Comparison of ENCODE assay signal across 27 cellular contexts in genomic region chr7:157866525-157866924, GRCh38.
"Had no signal": no experiment of that assay in that cellular context is flagged by ENCODE, and none has a peak within 500 bp of the region (broad histone marks: within the 10 kb centered on the region; RNA-seq: fewer than 3 reads in every experiment).

No MANE protein-coding gene starts in this region.

- FAIRE-seq: colon, endometrium, endothelial cell of umbilical vein had no signal

- H3K27me3 ChIP-seq: adrenal gland, body of pancreas, esophagus squamous epithelium, gastroesophageal sphincter had no signal

- H3K4me3 ChIP-seq: adrenal gland, body of pancreas, esophagus squamous epithelium, gastroesophageal sphincter had no signal

- H3K9me3 ChIP-seq: adrenal gland, body of pancreas, esophagus squamous epithelium had no signal

- H3K4me1 ChIP-seq: adrenal gland, body of pancreas, esophagus squamous epithelium, gastroesophageal sphincter had no signal

- DNase-seq: activated B cell treated with CpG ODN at 0.5 μM for 24 hours; activated CD4-positive, alpha-beta T cell treated with anti-CD3 and anti-CD28 coated beads for 48 hours; activated CD4-positive, alpha-beta T cell treated with anti-CD3 and anti-CD28 coated beads, Interleukin-2, amount 50 U/mL, for 1 hour; activated CD4-positive, alpha-beta T cell treated with anti-CD3 and anti-CD28 coated beads, Interleukin-2, amount 50 U/mL, for 48 hours; activated CD8-positive, alpha-beta memory T cell treated with anti-CD3 and anti-CD28 coated beads for 24 hours; activated CD8-positive, alpha-beta T cell treated with anti-CD3 and anti-CD28 coated beads for 36 hours; activated effector memory CD4-positive, alpha-beta T cell treated with Interleukin-2 at 50 U/mL for 16 hours; activated gamma-delta T cell treated with Interleukin-2 at 50 U/mL for 16 hours; activated naive CD4-positive, alpha-beta T cell treated with anti-CD3 and anti-CD28 coated beads for 36 hours; activated naive CD8-positive, alpha-beta T cell treated with anti-CD3 and anti-CD28 coated beads for 36 hours; activated naive CD8-positive, alpha-beta T cell treated with anti-CD3 and anti-CD28 coated beads, Interleukin-2, amount 50 U/mL, for 24 hours; activated T-cell treated with anti-CD3 and anti-CD28 coated beads, Interleukin-2, amount 50 U/mL, for 4 hours; adrenal gland; amygdala; body of pancreas; effector CD8-positive, alpha-beta T cell; esophagus squamous epithelium; foreskin melanocyte; T-helper 1 cell; T-helper 17 cell; T1000; WERI-Rb-1 had no signal

- H3K27ac ChIP-seq: adrenal gland, body of pancreas, epithelial cell of prostate, esophagus squamous epithelium, gastroesophageal sphincter, WERI-Rb-1 had no signal

- H3K36me3 ChIP-seq: adrenal gland, esophagus squamous epithelium, gastroesophageal sphincter, WERI-Rb-1 had no signal
